1 cellular context compared by ENCODE assay signal in the genomic region with DNA sequence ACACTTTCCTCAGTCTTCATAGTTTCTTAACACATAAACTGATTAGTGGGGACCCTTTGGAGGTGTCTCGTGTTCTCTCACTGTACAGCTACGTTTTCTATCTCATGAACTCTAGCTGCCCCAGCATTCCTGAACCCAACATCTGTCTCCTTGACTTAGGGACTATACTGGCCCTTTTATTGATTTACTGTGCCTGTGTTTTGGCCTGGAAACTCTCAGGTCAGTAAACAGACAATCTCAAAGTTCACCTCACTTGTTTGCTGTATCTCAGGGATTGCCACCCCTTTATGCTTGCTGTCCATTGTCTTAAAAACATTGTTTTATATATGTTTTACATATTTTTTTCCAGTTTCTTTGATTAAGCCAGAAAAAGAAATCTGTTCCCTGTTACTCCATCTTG.
TF ChIP-seq lines count a peak whose summit lies in the region.

No MANE protein-coding gene starts in this region.

TF ChIP-seq in HepG2, 621 proteins besides CTCF, POLR2A, EP300 and RAD21 (continued from another document and continues in another):
- TF ChIP-seq, protein P1, sequence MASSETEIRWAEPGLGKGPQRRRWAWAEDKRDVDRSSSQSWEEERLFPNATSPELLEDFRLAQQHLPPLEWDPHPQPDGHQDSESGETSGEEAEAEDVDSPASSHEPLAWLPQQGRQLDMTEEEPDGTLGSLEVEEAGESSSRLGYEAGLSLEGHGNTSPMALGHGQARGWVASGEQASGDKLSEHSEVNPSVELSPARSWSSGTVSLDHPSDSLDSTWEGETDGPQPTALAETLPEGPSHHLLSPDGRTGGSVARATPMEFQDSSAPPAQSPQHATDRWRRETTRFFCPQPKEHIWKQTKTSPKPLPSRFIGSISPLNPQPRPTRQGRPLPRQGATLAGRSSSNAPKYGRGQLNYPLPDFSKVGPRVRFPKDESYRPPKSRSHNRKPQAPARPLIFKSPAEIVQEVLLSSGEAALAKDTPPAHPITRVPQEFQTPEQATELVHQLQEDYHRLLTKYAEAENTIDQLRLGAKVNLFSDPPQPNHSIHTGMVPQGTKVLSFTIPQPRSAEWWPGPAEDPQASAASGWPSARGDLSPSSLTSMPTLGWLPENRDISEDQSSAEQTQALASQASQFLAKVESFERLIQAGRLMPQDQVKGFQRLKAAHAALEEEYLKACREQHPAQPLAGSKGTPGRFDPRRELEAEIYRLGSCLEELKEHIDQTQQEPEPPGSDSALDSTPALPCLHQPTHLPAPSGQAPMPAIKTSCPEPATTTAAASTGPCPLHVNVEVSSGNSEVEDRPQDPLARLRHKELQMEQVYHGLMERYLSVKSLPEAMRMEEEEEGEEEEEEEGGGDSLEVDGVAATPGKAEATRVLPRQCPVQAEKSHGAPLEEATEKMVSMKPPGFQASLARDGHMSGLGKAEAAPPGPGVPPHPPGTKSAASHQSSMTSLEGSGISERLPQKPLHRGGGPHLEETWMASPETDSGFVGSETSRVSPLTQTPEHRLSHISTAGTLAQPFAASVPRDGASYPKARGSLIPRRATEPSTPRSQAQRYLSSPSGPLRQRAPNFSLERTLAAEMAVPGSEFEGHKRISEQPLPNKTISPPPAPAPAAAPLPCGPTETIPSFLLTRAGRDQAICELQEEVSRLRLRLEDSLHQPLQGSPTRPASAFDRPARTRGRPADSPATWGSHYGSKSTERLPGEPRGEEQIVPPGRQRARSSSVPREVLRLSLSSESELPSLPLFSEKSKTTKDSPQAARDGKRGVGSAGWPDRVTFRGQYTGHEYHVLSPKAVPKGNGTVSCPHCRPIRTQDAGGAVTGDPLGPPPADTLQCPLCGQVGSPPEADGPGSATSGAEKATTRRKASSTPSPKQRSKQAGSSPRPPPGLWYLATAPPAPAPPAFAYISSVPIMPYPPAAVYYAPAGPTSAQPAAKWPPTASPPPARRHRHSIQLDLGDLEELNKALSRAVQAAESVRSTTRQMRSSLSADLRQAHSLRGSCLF (CRISPR knock-in tag; IDR thresholded peaks at IDR 0.05; ENCODE audit: borderline replicate concordance), result no peak
- TF ChIP-seq ONECUT2 (CRISPR knock-in tag; IDR thresholded peaks at IDR 0.05), result peak; percentile 94
- no peak for TF ChIP-seq ZNF564 (CRISPR knock-in tag; IDR thresholded peaks at IDR 0.05)
- TF ChIP-seq XRCC5 (optimal IDR thresholded peaks at IDR 0.05; ENCODE audit: low read length), result no peak
- peak; percentile 56; the same call in 1 of the 2 replicates for TF ChIP-seq FOXK1 (CRISPR knock-in tag; IDR thresholded peaks at IDR 0.05; ENCODE audit: borderline replicate concordance, low read depth)
- peak; percentile 14; the same call in 1 of the 2 replicates for TF ChIP-seq POGZ (CRISPR knock-in tag; IDR thresholded peaks at IDR 0.05)
- 0 out of 2 replicates have a peak, but pooled peaks have one; percentile 15 for TF ChIP-seq THAP11 (CRISPR knock-in tag; IDR thresholded peaks at IDR 0.05)
- no peak for TF ChIP-seq LCORL (IDR thresholded peaks at IDR 0.05)
- TF ChIP-seq LCORL (CRISPR knock-in tag; IDR thresholded peaks at IDR 0.05), result peak; percentile 45; the same call in 1 of the 2 replicates
- TF ChIP-seq GATAD2A (CRISPR knock-in tag; IDR thresholded peaks at IDR 0.05), result peak; percentile 76
- no peak for TF ChIP-seq ZNF709 (CRISPR knock-in tag; IDR thresholded peaks at IDR 0.05)
- TF ChIP-seq, protein P2, sequence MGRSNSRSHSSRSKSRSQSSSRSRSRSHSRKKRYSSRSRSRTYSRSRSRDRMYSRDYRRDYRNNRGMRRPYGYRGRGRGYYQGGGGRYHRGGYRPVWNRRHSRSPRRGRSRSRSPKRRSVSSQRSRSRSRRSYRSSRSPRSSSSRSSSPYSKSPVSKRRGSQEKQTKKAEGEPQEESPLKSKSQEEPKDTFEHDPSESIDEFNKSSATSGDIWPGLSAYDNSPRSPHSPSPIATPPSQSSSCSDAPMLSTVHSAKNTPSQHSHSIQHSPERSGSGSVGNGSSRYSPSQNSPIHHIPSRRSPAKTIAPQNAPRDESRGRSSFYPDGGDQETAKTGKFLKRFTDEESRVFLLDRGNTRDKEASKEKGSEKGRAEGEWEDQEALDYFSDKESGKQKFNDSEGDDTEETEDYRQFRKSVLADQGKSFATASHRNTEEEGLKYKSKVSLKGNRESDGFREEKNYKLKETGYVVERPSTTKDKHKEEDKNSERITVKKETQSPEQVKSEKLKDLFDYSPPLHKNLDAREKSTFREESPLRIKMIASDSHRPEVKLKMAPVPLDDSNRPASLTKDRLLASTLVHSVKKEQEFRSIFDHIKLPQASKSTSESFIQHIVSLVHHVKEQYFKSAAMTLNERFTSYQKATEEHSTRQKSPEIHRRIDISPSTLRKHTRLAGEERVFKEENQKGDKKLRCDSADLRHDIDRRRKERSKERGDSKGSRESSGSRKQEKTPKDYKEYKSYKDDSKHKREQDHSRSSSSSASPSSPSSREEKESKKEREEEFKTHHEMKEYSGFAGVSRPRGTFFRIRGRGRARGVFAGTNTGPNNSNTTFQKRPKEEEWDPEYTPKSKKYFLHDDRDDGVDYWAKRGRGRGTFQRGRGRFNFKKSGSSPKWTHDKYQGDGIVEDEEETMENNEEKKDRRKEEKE (IDR thresholded peaks at IDR 0.05), result no peak
- peak; percentile 35; the same call in 1 of the 2 replicates for TF ChIP-seq MED1 (CRISPR knock-in tag; IDR thresholded peaks at IDR 0.05)
- TF ChIP-seq ZNF772 (CRISPR knock-in tag; IDR thresholded peaks at IDR 0.05), result no peak
- TF ChIP-seq NCOA2 (CRISPR knock-in tag; IDR thresholded peaks at IDR 0.05), result peak; percentile 39; the same call in 1 of the 2 replicates
- peak; percentile 52 for TF ChIP-seq TEAD3 (CRISPR knock-in tag; optimal IDR thresholded peaks at IDR 0.05; ENCODE audit: borderline replicate concordance)
- TF ChIP-seq TBP (CRISPR knock-in tag; IDR thresholded peaks at IDR 0.05), result no peak
- peak; percentile 57; the same call in 1 of the 2 replicates for TF ChIP-seq HNF4G (IDR thresholded peaks at IDR 0.05; ENCODE audit: borderline replicate concordance, low read depth, low read length)
- peak; percentile 31; the same call in 1 of the 2 replicates for TF ChIP-seq HNF4G (CRISPR knock-in tag; IDR thresholded peaks at IDR 0.05; ENCODE audit: borderline replicate concordance, low read depth)
- TF ChIP-seq HHEX (CRISPR knock-in tag; IDR thresholded peaks at IDR 0.05), result 0 out of 2 replicates have a peak, but pooled peaks have one; percentile 41
- TF ChIP-seq ZNF556 (CRISPR knock-in tag; IDR thresholded peaks at IDR 0.05; ENCODE audit: borderline replicate concordance), result no peak
- TF ChIP-seq, protein P3, sequence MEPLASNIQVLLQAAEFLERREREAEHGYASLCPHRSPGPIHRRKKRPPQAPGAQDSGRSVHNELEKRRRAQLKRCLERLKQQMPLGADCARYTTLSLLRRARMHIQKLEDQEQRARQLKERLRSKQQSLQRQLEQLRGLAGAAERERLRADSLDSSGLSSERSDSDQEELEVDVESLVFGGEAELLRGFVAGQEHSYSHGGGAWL (CRISPR knock-in tag; IDR thresholded peaks at IDR 0.05), result no peak
- TF ChIP-seq SALL1 (CRISPR knock-in tag; IDR thresholded peaks at IDR 0.05), result peak; percentile 60; the same call in 1 of the 2 replicates
- TF ChIP-seq, protein P4, sequence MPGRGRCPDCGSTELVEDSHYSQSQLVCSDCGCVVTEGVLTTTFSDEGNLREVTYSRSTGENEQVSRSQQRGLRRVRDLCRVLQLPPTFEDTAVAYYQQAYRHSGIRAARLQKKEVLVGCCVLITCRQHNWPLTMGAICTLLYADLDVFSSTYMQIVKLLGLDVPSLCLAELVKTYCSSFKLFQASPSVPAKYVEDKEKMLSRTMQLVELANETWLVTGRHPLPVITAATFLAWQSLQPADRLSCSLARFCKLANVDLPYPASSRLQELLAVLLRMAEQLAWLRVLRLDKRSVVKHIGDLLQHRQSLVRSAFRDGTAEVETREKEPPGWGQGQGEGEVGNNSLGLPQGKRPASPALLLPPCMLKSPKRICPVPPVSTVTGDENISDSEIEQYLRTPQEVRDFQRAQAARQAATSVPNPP (CRISPR knock-in tag; IDR thresholded peaks at IDR 0.05), result no peak
- TF ChIP-seq HNF4A (CRISPR knock-in tag; IDR thresholded peaks at IDR 0.05), result peak; percentile 91
- peak; percentile 63; the same call in 1 of the 2 replicates for TF ChIP-seq DPF2 (CRISPR knock-in tag; IDR thresholded peaks at IDR 0.05; ENCODE audit: borderline replicate concordance, low read depth)
- no peak for TF ChIP-seq TRIM24 (CRISPR knock-in tag; IDR thresholded peaks at IDR 0.05)
- TF ChIP-seq ZNF562 (CRISPR knock-in tag; IDR thresholded peaks at IDR 0.05; ENCODE audit: borderline replicate concordance), result no peak
- peak; percentile 34; the same call in 1 of the 2 replicates for TF ChIP-seq HDAC2 (CRISPR knock-in tag; IDR thresholded peaks at IDR 0.05)
- TF ChIP-seq ZBTB38 (CRISPR knock-in tag; IDR thresholded peaks at IDR 0.05), result no peak
- TF ChIP-seq ZNF33A (CRISPR knock-in tag; IDR thresholded peaks at IDR 0.05; ENCODE audit: borderline replicate concordance), result no peak
- TF ChIP-seq NFIC (IDR thresholded peaks at IDR 0.05; ENCODE audit: low read length), result 0 out of 2 replicates have a peak, but pooled peaks have one; percentile 24
- no peak for TF ChIP-seq ZNF333 (CRISPR knock-in tag; IDR thresholded peaks at IDR 0.05; ENCODE audit: borderline replicate concordance)
- TF ChIP-seq ZNF138 (CRISPR knock-in tag; IDR thresholded peaks at IDR 0.05; ENCODE audit: low read depth), result no peak
- no peak for TF ChIP-seq CEBPB (IDR thresholded peaks at IDR 0.05; ENCODE audit: borderline replicate concordance, low read depth, low read length)
- no peak for TF ChIP-seq ZNF737 (CRISPR knock-in tag; IDR thresholded peaks at IDR 0.05; ENCODE audit: borderline replicate concordance)
- TF ChIP-seq ZBTB8A (CRISPR knock-in tag; IDR thresholded peaks at IDR 0.05; ENCODE audit: borderline replicate concordance, low read depth), result no peak
- TF ChIP-seq ZZZ3 (CRISPR knock-in tag; IDR thresholded peaks at IDR 0.05; ENCODE audit: borderline replicate concordance), result no peak
- no peak for TF ChIP-seq ZNF317 (CRISPR knock-in tag; IDR thresholded peaks at IDR 0.05)
- TF ChIP-seq ZFP62 (CRISPR knock-in tag; IDR thresholded peaks at IDR 0.05), result no peak
- TF ChIP-seq FOXO1 (CRISPR knock-in tag; IDR thresholded peaks at IDR 0.05), result peak; percentile 76
- peak; percentile 74; the same call in 1 of the 2 replicates for TF ChIP-seq ZNF7 (CRISPR knock-in tag; IDR thresholded peaks at IDR 0.05)
- TF ChIP-seq FOXA1 (IDR thresholded peaks at IDR 0.05), result no peak
- TF ChIP-seq FOXA1 (CRISPR knock-in tag; IDR thresholded peaks at IDR 0.05), result peak; percentile 45
- TF ChIP-seq CREB1 (IDR thresholded peaks at IDR 0.05), result no peak
- TF ChIP-seq CREB1 (CRISPR knock-in tag; IDR thresholded peaks at IDR 0.05), result no peak
- TF ChIP-seq SOX13 (IDR thresholded peaks at IDR 0.05), result peak; percentile 80
- peak in 1 of 2 experiments; percentile 96; a peak in 2 of 4 replicates for TF ChIP-seq SOX13 (CRISPR knock-in tag; conservative IDR thresholded peaks at IDR 0.05 in 1 of 2, IDR thresholded peaks at IDR 0.05 in 1 of 2)
- no peak for TF ChIP-seq NCOR1 (IDR thresholded peaks at IDR 0.05; ENCODE audit: borderline replicate concordance, low read length)
- 0 out of 2 replicates have a peak, but pooled peaks have one; percentile 31 for TF ChIP-seq SPEN (CRISPR knock-in tag; IDR thresholded peaks at IDR 0.05; ENCODE audit: low read depth)
- no peak for TF ChIP-seq ZFP36 (IDR thresholded peaks at IDR 0.05; ENCODE audit: borderline replicate concordance, low read depth, low read length, partially characterized antibody)
- TF ChIP-seq MBD4 (IDR thresholded peaks at IDR 0.05; ENCODE audit: borderline replicate concordance, low read length), result no peak; the same call in 1 of the 2 replicates
- no peak for TF ChIP-seq RBM39 (IDR thresholded peaks at IDR 0.05; ENCODE audit: low read depth, low read length, poor library complexity, severe bottlenecking)
- TF ChIP-seq ZNF552 (CRISPR knock-in tag; IDR thresholded peaks at IDR 0.05; ENCODE audit: borderline replicate concordance), result no peak
- TF ChIP-seq ZNF296 (CRISPR knock-in tag; conservative IDR thresholded peaks at IDR 0.05), result no peak
- no peak for TF ChIP-seq ZSCAN25 (CRISPR knock-in tag; IDR thresholded peaks at IDR 0.05)
- no peak for TF ChIP-seq ZNF460 (CRISPR knock-in tag; IDR thresholded peaks at IDR 0.05; ENCODE audit: borderline replicate concordance)
- peak; percentile 41; the same call in 1 of the 2 replicates for TF ChIP-seq HDAC1 (CRISPR knock-in tag; IDR thresholded peaks at IDR 0.05)
- TF ChIP-seq, protein P5, sequence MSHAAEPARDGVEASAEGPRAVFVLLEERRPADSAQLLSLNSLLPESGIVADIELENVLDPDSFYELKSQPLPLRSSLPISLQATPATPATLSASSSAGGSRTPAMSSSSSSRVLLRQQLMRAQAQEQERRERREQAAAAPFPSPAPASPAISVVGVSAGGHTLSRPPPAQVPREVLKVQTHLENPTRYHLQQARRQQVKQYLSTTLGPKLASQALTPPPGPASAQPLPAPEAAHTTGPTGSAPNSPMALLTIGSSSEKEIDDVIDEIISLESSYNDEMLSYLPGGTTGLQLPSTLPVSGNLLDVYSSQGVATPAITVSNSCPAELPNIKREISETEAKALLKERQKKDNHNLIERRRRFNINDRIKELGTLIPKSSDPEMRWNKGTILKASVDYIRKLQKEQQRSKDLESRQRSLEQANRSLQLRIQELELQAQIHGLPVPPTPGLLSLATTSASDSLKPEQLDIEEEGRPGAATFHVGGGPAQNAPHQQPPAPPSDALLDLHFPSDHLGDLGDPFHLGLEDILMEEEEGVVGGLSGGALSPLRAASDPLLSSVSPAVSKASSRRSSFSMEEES (CRISPR knock-in tag; IDR thresholded peaks at IDR 0.05), result no peak
- no peak for TF ChIP-seq SIX4 (CRISPR knock-in tag; IDR thresholded peaks at IDR 0.05)
- TF ChIP-seq, protein P6, sequence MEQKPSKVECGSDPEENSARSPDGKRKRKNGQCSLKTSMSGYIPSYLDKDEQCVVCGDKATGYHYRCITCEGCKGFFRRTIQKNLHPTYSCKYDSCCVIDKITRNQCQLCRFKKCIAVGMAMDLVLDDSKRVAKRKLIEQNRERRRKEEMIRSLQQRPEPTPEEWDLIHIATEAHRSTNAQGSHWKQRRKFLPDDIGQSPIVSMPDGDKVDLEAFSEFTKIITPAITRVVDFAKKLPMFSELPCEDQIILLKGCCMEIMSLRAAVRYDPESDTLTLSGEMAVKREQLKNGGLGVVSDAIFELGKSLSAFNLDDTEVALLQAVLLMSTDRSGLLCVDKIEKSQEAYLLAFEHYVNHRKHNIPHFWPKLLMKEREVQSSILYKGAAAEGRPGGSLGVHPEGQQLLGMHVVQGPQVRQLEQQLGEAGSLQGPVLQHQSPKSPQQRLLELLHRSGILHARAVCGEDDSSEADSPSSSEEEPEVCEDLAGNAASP (CRISPR knock-in tag; IDR thresholded peaks at IDR 0.05; ENCODE audit: borderline replicate concordance), result peak; percentile 38; the same call in 1 of the 2 replicates
- TF ChIP-seq, protein P7, sequence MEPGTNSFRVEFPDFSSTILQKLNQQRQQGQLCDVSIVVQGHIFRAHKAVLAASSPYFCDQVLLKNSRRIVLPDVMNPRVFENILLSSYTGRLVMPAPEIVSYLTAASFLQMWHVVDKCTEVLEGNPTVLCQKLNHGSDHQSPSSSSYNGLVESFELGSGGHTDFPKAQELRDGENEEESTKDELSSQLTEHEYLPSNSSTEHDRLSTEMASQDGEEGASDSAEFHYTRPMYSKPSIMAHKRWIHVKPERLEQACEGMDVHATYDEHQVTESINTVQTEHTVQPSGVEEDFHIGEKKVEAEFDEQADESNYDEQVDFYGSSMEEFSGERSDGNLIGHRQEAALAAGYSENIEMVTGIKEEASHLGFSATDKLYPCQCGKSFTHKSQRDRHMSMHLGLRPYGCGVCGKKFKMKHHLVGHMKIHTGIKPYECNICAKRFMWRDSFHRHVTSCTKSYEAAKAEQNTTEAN (CRISPR knock-in tag; conservative IDR thresholded peaks at IDR 0.05), result no peak
- no peak for TF ChIP-seq TCF7 (IDR thresholded peaks at IDR 0.05; ENCODE audit: low read depth)
- no peak for TF ChIP-seq ARNT (IDR thresholded peaks at IDR 0.05)
